Comparison of ENCODE assay signal across 1 cellular context in genomic region chr7:28142650-28143049, GRCh38.
TF ChIP-seq lines count a peak whose summit lies in the region.

No MANE protein-coding gene starts in this region.

TF ChIP-seq in GM12878, 131 proteins besides CTCF, POLR2A, EP300 and RAD21 (continued from another document):
- TF ChIP-seq MLLT1 (IDR thresholded peaks at IDR 0.05) (no peak), SIX5 (IDR thresholded peaks at IDR 0.05; ENCODE audit: low read depth, low read length, severe bottlenecking) (no peak), SRF (IDR thresholded peaks at IDR 0.05; ENCODE audit: low read depth in 2 of 2, low read length in 2 of 2) (no peak), YY1 (IDR thresholded peaks at IDR 0.05; ENCODE audit: low read depth, low read length) (no peak), CBX3 (IDR thresholded peaks at IDR 0.05; ENCODE audit: borderline replicate concordance, low read depth) (no peak), E4F1 (IDR thresholded peaks at IDR 0.05; ENCODE audit: borderline replicate concordance, partially characterized antibody) (no peak), DPF2 (IDR thresholded peaks at IDR 0.05) (no peak), YBX1 (IDR thresholded peaks at IDR 0.05) (no peak), MXI1 (IDR thresholded peaks at IDR 0.05; ENCODE audit: low read depth, low read length) (no peak), CUX1 (IDR thresholded peaks at IDR 0.05; ENCODE audit: insufficient replicate concordance, low read depth, low read length) (no peak), HSF1 (IDR thresholded peaks at IDR 0.05; ENCODE audit: low read depth, low read length) (no peak), RUNX3 (IDR thresholded peaks at IDR 0.05; ENCODE audit: low read length) (no peak), EED (IDR thresholded peaks at IDR 0.05; ENCODE audit: low read depth) (no peak), BHLHE40 (IDR thresholded peaks at IDR 0.05; ENCODE audit: borderline replicate concordance in 1 of 2, low read depth in 2 of 2, low read length in 1 of 2) (no peak)
